Comparison of ENCODE assay signal across 31 cellular contexts in genomic region chr17:14590458-14591250, GRCh38.
"Had no signal": no experiment of that assay in that cellular context is flagged by ENCODE, and none has a peak within 500 bp of the region (broad histone marks: within the 10 kb centered on the region; RNA-seq: fewer than 3 reads in every experiment).

No MANE protein-coding gene starts in this region.

- H3K27me3 Mint-ChIP-seq: activated naive CD8-positive, alpha-beta T cell treated with anti-CD3 and anti-CD28 coated beads for 36 hours had no signal

- DNase-seq: activated CD4-positive, alpha-beta memory T cell treated with anti-CD3 and anti-CD28 coated beads for 36 hours; activated CD4-positive, alpha-beta T cell treated with anti-CD3 and anti-CD28 coated beads for 36 hours; activated CD4-positive, alpha-beta T cell treated with anti-CD3 and anti-CD28 coated beads, Interleukin-2, amount 10 ng/mL, durations not matched to agents 24 days and 14 days; activated CD4-positive, CD25-positive, alpha-beta regulatory T cell; activated CD4-positive, CD25-positive, alpha-beta regulatory T cell treated with anti-CD3 and anti-CD28 coated beads, Interleukin-2, amount 50 U/mL, for 72 hours; activated CD8-positive, alpha-beta memory T cell treated with anti-CD3 and anti-CD28 coated beads, Interleukin-2, amount 10 ng/mL, durations not matched to agents 7 days and 5 days; activated CD8-positive, alpha-beta memory T cell treated with anti-CD3 and anti-CD28 coated beads, Interleukin-2, amount 50 U/mL, for 4 hours; activated CD8-positive, alpha-beta T cell treated with anti-CD3 and anti-CD28 coated beads, Interleukin-2, amount 10 ng/mL, durations not matched to agents 7 days and 5 days; activated effector memory CD4-positive, alpha-beta T cell treated with anti-CD3 and anti-CD28 coated beads, Interleukin-2, amount 50 U/mL, for 16 hours; activated naive CD4-positive, alpha-beta T cell treated with anti-CD3 and anti-CD28 coated beads for 36 hours; activated naive CD8-positive, alpha-beta T cell treated with anti-CD3 and anti-CD28 coated beads for 36 hours; activated naive CD8-positive, alpha-beta T cell treated with anti-CD3 and anti-CD28 coated beads, Interleukin-2, amount 50 U/mL, for 24 hours; activated T-cell treated with anti-CD3 and anti-CD28 coated beads, Interleukin-2, amount 50 U/mL, for 1 hour; activated T-cell treated with anti-CD3 and anti-CD28 coated beads, Interleukin-2, amount 50 U/mL, for 48 hours; adrenal gland; amygdala; aorta; body of pancreas; central memory CD4-positive, alpha-beta T cell; cerebellar nuclear complex; colonic mucosa; effector CD8-positive, alpha-beta T cell; foreskin fibroblast; head of caudate nucleus; T-cell; T1000 had no signal

- H3K4me3 ChIP-seq: adrenal gland, body of pancreas, colonic mucosa had no signal

- H3K36me3 Mint-ChIP-seq: activated CD4-positive, alpha-beta memory T cell treated with anti-CD3 and anti-CD28 coated beads for 36 hours; activated CD8-positive, alpha-beta memory T cell treated with anti-CD3 and anti-CD28 coated beads, Interleukin-2, amount 10 ng/mL, durations not matched to agents 7 days and 5 days; activated naive CD4-positive, alpha-beta T cell treated with anti-CD3 and anti-CD28 coated beads, Interleukin-2, amount 50 U/mL, for 24 hours; activated naive CD8-positive, alpha-beta T cell treated with anti-CD3 and anti-CD28 coated beads for 36 hours; T-cell had no signal

- H3K4me3 Mint-ChIP-seq: activated CD4-positive, alpha-beta memory T cell treated with anti-CD3 and anti-CD28 coated beads for 36 hours; activated CD4-positive, alpha-beta T cell treated with anti-CD3 and anti-CD28 coated beads for 36 hours; activated CD4-positive, alpha-beta T cell treated with anti-CD3 and anti-CD28 coated beads, Interleukin-2, amount 10 ng/mL, durations not matched to agents 24 days and 14 days; activated CD8-positive, alpha-beta memory T cell treated with anti-CD3 and anti-CD28 coated beads, Interleukin-2, amount 10 ng/mL, durations not matched to agents 7 days and 5 days; activated CD8-positive, alpha-beta T cell treated with anti-CD3 and anti-CD28 coated beads, Interleukin-2, amount 10 ng/mL, durations not matched to agents 7 days and 5 days; activated naive CD4-positive, alpha-beta T cell treated with anti-CD3 and anti-CD28 coated beads for 36 hours; activated naive CD4-positive, alpha-beta T cell treated with anti-CD3 and anti-CD28 coated beads, Interleukin-2, amount 50 U/mL, for 24 hours; activated naive CD8-positive, alpha-beta T cell treated with anti-CD3 and anti-CD28 coated beads for 36 hours; activated naive CD8-positive, alpha-beta T cell treated with anti-CD3 and anti-CD28 coated beads, Interleukin-2, amount 50 U/mL, for 24 hours; activated T-helper 1 cell treated with anti-CD3 and anti-CD28 coated beads, Interleukin-12 subunit alpha, Interleukin-12 subunit beta, Interleukin-2, Interleukin-4 antibody, amounts not matched to agents 30 ng/mL and 10 ng/mL and 1 ng/mL, durations not matched to agents 14 hours and 24 hours and 36 hours; T-cell; T-helper 1 cell treated with Interleukin-12 subunit alpha and Interleukin-12 subunit beta and Interleukin-4 antibody, amounts not matched to agents 30 μg/mL and 1 μg/mL, for 36 hours had no signal

- H3K27ac ChIP-seq: adrenal gland, body of pancreas, colonic mucosa, epithelial cell of prostate had no signal

- H3K27ac Mint-ChIP-seq: activated CD4-positive, alpha-beta memory T cell treated with anti-CD3 and anti-CD28 coated beads for 36 hours; activated CD4-positive, alpha-beta T cell treated with anti-CD3 and anti-CD28 coated beads for 36 hours; activated CD4-positive, alpha-beta T cell treated with anti-CD3 and anti-CD28 coated beads, Interleukin-2, amount 10 ng/mL, durations not matched to agents 24 days and 14 days; activated CD8-positive, alpha-beta memory T cell treated with anti-CD3 and anti-CD28 coated beads, Interleukin-2, amount 10 ng/mL, durations not matched to agents 7 days and 5 days; activated CD8-positive, alpha-beta T cell treated with anti-CD3 and anti-CD28 coated beads, Interleukin-2, amount 10 ng/mL, durations not matched to agents 7 days and 5 days; activated naive CD4-positive, alpha-beta T cell treated with anti-CD3 and anti-CD28 coated beads for 36 hours; activated naive CD4-positive, alpha-beta T cell treated with anti-CD3 and anti-CD28 coated beads, Interleukin-2, amount 50 U/mL, for 24 hours; activated naive CD8-positive, alpha-beta T cell treated with anti-CD3 and anti-CD28 coated beads for 36 hours; activated naive CD8-positive, alpha-beta T cell treated with anti-CD3 and anti-CD28 coated beads, Interleukin-2, amount 50 U/mL, for 24 hours; activated T-helper 1 cell treated with anti-CD3 and anti-CD28 coated beads, Interleukin-12 subunit alpha, Interleukin-12 subunit beta, Interleukin-2, Interleukin-4 antibody, amounts not matched to agents 30 ng/mL and 10 ng/mL and 1 ng/mL, durations not matched to agents 14 hours and 24 hours and 36 hours; activated T-helper 2 cell treated with anti-CD3 and anti-CD28 coated beads, Interferon-gamma antibody, Interleukin-2, Interleukin-4, amounts not matched to agents 10 μg/mL and 5 μg/mL and 100 μg/mL, durations not matched to agents 14 hours and 24 hours and 36 hours; T-cell; T-helper 1 cell treated with Interleukin-12 subunit alpha and Interleukin-12 subunit beta and Interleukin-4 antibody, amounts not matched to agents 30 μg/mL and 1 μg/mL, for 36 hours had no signal

- H3K27me3 ChIP-seq: body of pancreas, colonic mucosa had no signal

- H3K36me3 ChIP-seq: adrenal gland, colonic mucosa had no signal

- H3K4me1 ChIP-seq: adrenal gland, body of pancreas, colonic mucosa had no signal

- ATAC-seq: activated CD4-positive, alpha-beta T cell treated with anti-CD3 and anti-CD28 coated beads for 36 hours; activated CD8-positive, alpha-beta memory T cell treated with anti-CD3 and anti-CD28 coated beads, Interleukin-2, amount 10 ng/mL, durations not matched to agents 7 days and 5 days; activated CD8-positive, alpha-beta T cell treated with anti-CD3 and anti-CD28 coated beads, Interleukin-2, amount 10 ng/mL, durations not matched to agents 7 days and 5 days; activated naive CD8-positive, alpha-beta T cell treated with anti-CD3 and anti-CD28 coated beads, Interleukin-2, amount 50 U/mL, for 24 hours; body of pancreas; T-cell had no signal

- H3K9me3 Mint-ChIP-seq: activated CD4-positive, alpha-beta memory T cell treated with anti-CD3 and anti-CD28 coated beads for 36 hours; activated CD4-positive, alpha-beta T cell treated with anti-CD3 and anti-CD28 coated beads, Interleukin-2, amount 10 ng/mL, durations not matched to agents 24 days and 14 days; activated naive CD4-positive, alpha-beta T cell treated with anti-CD3 and anti-CD28 coated beads for 36 hours; activated naive CD4-positive, alpha-beta T cell treated with anti-CD3 and anti-CD28 coated beads, Interleukin-2, amount 50 U/mL, for 24 hours; activated naive CD8-positive, alpha-beta T cell treated with anti-CD3 and anti-CD28 coated beads for 36 hours; activated naive CD8-positive, alpha-beta T cell treated with anti-CD3 and anti-CD28 coated beads, Interleukin-2, amount 50 U/mL, for 24 hours; activated T-helper 1 cell treated with anti-CD3 and anti-CD28 coated beads, Interleukin-12 subunit alpha, Interleukin-12 subunit beta, Interleukin-2, Interleukin-4 antibody, amounts not matched to agents 30 ng/mL and 10 ng/mL and 1 ng/mL, durations not matched to agents 14 hours and 24 hours and 36 hours; activated T-helper 2 cell treated with anti-CD3 and anti-CD28 coated beads, Interferon-gamma antibody, Interleukin-2, Interleukin-4, amounts not matched to agents 10 μg/mL and 5 μg/mL and 100 μg/mL, durations not matched to agents 14 hours and 24 hours and 36 hours; T-cell; T-helper 1 cell treated with Interleukin-12 subunit alpha and Interleukin-12 subunit beta and Interleukin-4 antibody, amounts not matched to agents 30 μg/mL and 1 μg/mL, for 36 hours had no signal

- H3K9me3 ChIP-seq: adrenal gland, body of pancreas, colonic mucosa had no signal

- H3K4me1 Mint-ChIP-seq: activated CD4-positive, alpha-beta T cell treated with anti-CD3 and anti-CD28 coated beads, Interleukin-2, amount 10 ng/mL, durations not matched to agents 24 days and 14 days; activated CD8-positive, alpha-beta memory T cell treated with anti-CD3 and anti-CD28 coated beads, Interleukin-2, amount 10 ng/mL, durations not matched to agents 7 days and 5 days had no signal
